ENCODE assay signal across 11 cellular contexts in genomic region chr4:169458575-169458974, GRCh38.
"Had no signal": no experiment of that assay in that cellular context is flagged by ENCODE, and none has a peak within 500 bp of the region (broad histone marks: within the 10 kb centered on the region; RNA-seq: fewer than 3 reads in every experiment).

No MANE protein-coding gene starts in this region.

- H3K9ac ChIP-seq: GM23248 had no signal

- H3K4me3 ChIP-seq: GM23248, GM23338, HAP-1 had no signal

- H2AFZ ChIP-seq: GM23248, GM23338 had no signal

- H3K9me3 Mint-ChIP-seq: HFFc6 had no signal

- H3K4me2 ChIP-seq: GM23338 had no signal

- FAIRE-seq: H1, H54 had no signal

- ATAC-seq: GM23338, HCT116 had no signal

- H3K4me1 Mint-ChIP-seq: GM23338, H9 had no signal

- H3K27ac Mint-ChIP-seq: GM23338, H9, HFFc6 had no signal

- H3K4me3 Mint-ChIP-seq: GM23338, H9, HFFc6 had no signal

- H3K36me3 ChIP-seq: HAP-1 had no signal

- H3K4me1 ChIP-seq: HAP-1 had no signal

- DNase-seq: GM23248, GOT3, H7, H9, HCEC 1CT, HFFc6 had no signal

- H3K27ac ChIP-seq: GM23248 had no signal
